Comparison of ENCODE assay signal across 8 cellular contexts in genomic region chr19:55251296-55252081, GRCh38. TPM values are rescaled to one million over a fixed set of nuclear protein-coding genes. Genes with fewer than 3 reads are reported as not detected.
DNase-seq lines count a peak whose midpoint lies in the region; ATAC-seq and TF ChIP-seq lines count a peak whose summit lies in the region.

No MANE protein-coding gene starts in this region.

- H3K4me3 ChIP-seq in epithelial cell of esophagus (ENCODE audit: low read length) (no peak overlapping the region), coronary artery (no peak overlapping the region)

- DNase-seq in HT-29 (ENCODE audit: low spot score) (peak; percentile 45), epithelial cell of esophagus (ENCODE audit: low read depth) (peak; percentile 44), HCEC 1CT (no peak), coronary artery (ENCODE audit: low spot score) (no peak)
- DNase-seq in activated CD4-positive, alpha-beta T cell treated with anti-CD3 and anti-CD28 coated beads for 4 hours = peak; percentile 36 to 38
- peak; percentile 15 to 35 for DNase-seq in stimulated activated CD8-positive, alpha-beta memory T cell treated with anti-CD3 and anti-CD28 coated beads, Interleukin-2, amount 100 ng/mL, for 48 hours (ENCODE audit: low read depth in 2 of 2)

- peak overlapping the region in 1 of 2 donors; percentile 31 for H3K27ac ChIP-seq in coronary artery

- ATAC-seq in HG02840 (IDR thresholded peaks at IDR 0.05; ENCODE audit: low FRiP score, unreplicated experiment) (no peak), GM21723 (IDR thresholded peaks at IDR 0.05; ENCODE audit: unreplicated experiment) (no peak)

- no peak for TF ChIP-seq CTCF in epithelial cell of esophagus (IDR thresholded peaks at IDR 0.05; ENCODE audit: insufficient read depth, low read depth, low read length, missing control alignments)
- no peak for TF ChIP-seq CTCF in coronary artery (IDR thresholded peaks at IDR 0.05)

RNA-seq across cellular contexts. Expression of gene PPP6R1, which starts 7.3 kb away (rescaled TPM):
- total RNA-seq in HT-29 (2014; rRNA removed; shearing (Covaris generic)) = 111 and 131 TPM in 2 replicates

RNA-seq across cellular contexts. Expression of gene TMEM86B, which starts 22.9 kb away (rescaled TPM):
- total RNA-seq in HT-29 (2014; rRNA removed; shearing (Covaris generic)) = 9.9 and 10.6 TPM in 2 replicates

RNA-seq across cellular contexts. Expression of gene HSPBP1, which starts 28.4 kb away (rescaled TPM):
- total RNA-seq in HT-29 (2014; rRNA removed; shearing (Covaris generic)) = 173 and 177 TPM in 2 replicates

RNA-seq across cellular contexts. Expression of gene BRSK1, which starts 32.3 kb away (rescaled TPM):
- 0.37 and 1.9 TPM in 2 replicates for total RNA-seq in HT-29 (2014; rRNA removed; shearing (Covaris generic))

RNA-seq across cellular contexts. Expression of gene PTPRH, which starts 42.2 kb away (rescaled TPM):
- total RNA-seq in HT-29 (2014; rRNA removed; shearing (Covaris generic)) = 87.1 and 103 TPM in 2 replicates

Comparison
In these comparisons a context has a peak if more than half of its experiments do, and no peak if none do; other contexts are left out.
1. DNase-seq: peak in HT-29 (single experiment), activated CD4-positive, alpha-beta T cell treated with anti-CD3 and anti-CD28 coated beads for 4 hours (2 of 2), epithelial cell of esophagus (single experiment) and stimulated activated CD8-positive, alpha-beta memory T cell treated with anti-CD3 and anti-CD28 coated beads, Interleukin-2, amount 100 ng/mL, for 48 hours (2 of 2); none in HCEC 1CT (single experiment) and coronary artery (single experiment).